In genomic region chr19:1649706-1650626, GRCh38 we compare ENCODE assay signal across 10 cellular contexts. TPM values are rescaled to one million over a fixed set of nuclear protein-coding genes. Genes with fewer than 3 reads are reported as not detected.
DNase-seq lines count a peak whose midpoint lies in the region; ATAC-seq, FAIRE-seq and TF ChIP-seq lines count a peak whose summit lies in the region.
"Had no signal": no experiment of that assay in that cellular context is flagged by ENCODE, and none has a peak within 500 bp of the region (broad histone marks: within the 10 kb centered on the region; RNA-seq: fewer than 3 reads in every experiment).

No MANE protein-coding gene starts in this region.

- peak overlapping the region; percentile 89 for H3K4me2 ChIP-seq in fibroblast of lung (ENCODE audit: extremely low read depth, insufficient read depth, low read length)
- peak overlapping the region; percentile 100 for H3K4me2 ChIP-seq in smooth muscle cell

- H3K36me3 ChIP-seq in SJCRH30: peaks cover 39% of the 10 kb centered on the region
- H3K36me3 ChIP-seq in fibroblast of lung (ENCODE audit: control insufficient read depth, insufficient read depth, low read length): peaks cover 7% of the 10 kb centered on the region
- H3K36me3 ChIP-seq in smooth muscle cell (ENCODE audit: low read depth): no peaks in the 10 kb centered on the region

- DNase-seq in T-helper 2 cell treated with Interferon-gamma antibody and Interleukin-4, amounts not matched to agents 5 μg/mL and 100 μg/mL, for 36 hours (ENCODE audit: low spot score): no peak
- DNase-seq in T-helper 2 cell (no peak), SJCRH30 (no peak), fibroblast of lung (ENCODE audit: low read depth in 2 of 2) (no peak), smooth muscle cell (lab: John Stamatoyannopoulos, UW; ENCODE audit: unreplicated experiment) (no peak), urothelium cell line (ENCODE audit: low spot score) (no peak), Kasumi-1 (lab: John Stamatoyannopoulos, UW) (no peak)

- no peak overlapping the region for H2AFZ ChIP-seq in fibroblast of lung (ENCODE audit: low read length)
- H2AFZ ChIP-seq in smooth muscle cell (ENCODE audit: low read depth): no peak overlapping the region

- H4K20me1 ChIP-seq in fibroblast of lung (ENCODE audit: control insufficient read depth, extremely low read depth, insufficient read depth, low read length) (no peaks in the 10 kb centered on the region), smooth muscle cell (ENCODE audit: low read depth) (peaks cover 65% of the 10 kb centered on the region)

- peak overlapping the region; percentile 90 for H3K4me3 Mint-ChIP-seq in T-helper 2 cell treated with Interferon-gamma antibody and Interleukin-4, amounts not matched to agents 5 μg/mL and 100 μg/mL, for 36 hours

- H3K79me2 ChIP-seq in fibroblast of lung (ENCODE audit: control insufficient read depth, insufficient read depth, low read length): peaks cover 33% of the 10 kb centered on the region
- peaks cover 51% of the 10 kb centered on the region for H3K79me2 ChIP-seq in smooth muscle cell (ENCODE audit: low read depth)

- no peak for FAIRE-seq in urothelium cell line (lab: Jason Lieb, UNC)

- 91% methylated on average over 20 of the region's 20 CpGs for WGBS in smooth muscle cell (ENCODE audit: low lambda C conversion rate)

- peaks cover 13% of the 10 kb centered on the region for H3K36me3 Mint-ChIP-seq in T-helper 2 cell treated with Interferon-gamma antibody and Interleukin-4, amounts not matched to agents 5 μg/mL and 100 μg/mL, for 36 hours (ENCODE audit: low read depth)

- H3K9ac ChIP-seq in fibroblast of lung (ENCODE audit: insufficient read depth, low read length) (peak overlapping the region; percentile 23), smooth muscle cell (ENCODE audit: low read depth) (no peak overlapping the region)

- H3K27me3 ChIP-seq in SJCRH30 (no peaks in the 10 kb centered on the region), fibroblast of lung (ENCODE audit: control insufficient read depth, insufficient read depth, low read length) (no peaks in the 10 kb centered on the region), smooth muscle cell (ENCODE audit: low read depth) (no peaks in the 10 kb centered on the region)
- H3K27me3 ChIP-seq: right atrium auricular region, upper lobe of left lung had no signal

- no peak for ATAC-seq in GM21825 (IDR thresholded peaks at IDR 0.05; ENCODE audit: unreplicated experiment)

- H3K4me3 ChIP-seq in SJCRH30 (0 out of 2 replicates have a peak overlapping the region, but pooled peaks have one; percentile 93), fibroblast of lung (replicated peaks in 1 of 4; ENCODE audit: control extremely low read depth in 1 of 4, insufficient read depth in 1 of 4, low read depth in 3 of 4, low read length in 4 of 4) (peak overlapping the region; percentile 21 to 86 (median 74)), smooth muscle cell (peak overlapping the region; percentile 95)

- H3K27me3 Mint-ChIP-seq in T-helper 2 cell treated with Interferon-gamma antibody and Interleukin-4, amounts not matched to agents 5 μg/mL and 100 μg/mL, for 36 hours (ENCODE audit: low read depth): no peaks in the 10 kb centered on the region

- H3K4me1 ChIP-seq in SJCRH30: no peaks in the 10 kb centered on the region; the same call in 1 of the 2 replicates
- peaks cover 3% of the 10 kb centered on the region for H3K4me1 ChIP-seq in fibroblast of lung (ENCODE audit: control insufficient read depth, extremely low read depth, insufficient read depth, low read length)
- H3K4me1 ChIP-seq in smooth muscle cell (ENCODE audit: low read depth): peaks cover 6% of the 10 kb centered on the region

- no peaks in the 10 kb centered on the region for H3K9me3 Mint-ChIP-seq in T-helper 2 cell treated with Interferon-gamma antibody and Interleukin-4, amounts not matched to agents 5 μg/mL and 100 μg/mL, for 36 hours

- H3K9me3 ChIP-seq in SJCRH30 (replicated peaks): no peaks in the 10 kb centered on the region
- H3K9me3 ChIP-seq in fibroblast of lung (ENCODE audit: control insufficient read depth, insufficient read depth, low read depth, low read length): no peaks in the 10 kb centered on the region
- H3K9me3 ChIP-seq in smooth muscle cell (replicated peaks; ENCODE audit: low read depth): no peaks in the 10 kb centered on the region
- H3K9me3 ChIP-seq: right atrium auricular region, upper lobe of left lung had no signal

- H3K4me1 Mint-ChIP-seq in T-helper 2 cell treated with Interferon-gamma antibody and Interleukin-4, amounts not matched to agents 5 μg/mL and 100 μg/mL, for 36 hours (ENCODE audit: low read depth): peaks cover 7% of the 10 kb centered on the region

- H3K27ac ChIP-seq in SJCRH30 (no peak overlapping the region), fibroblast of lung (ENCODE audit: insufficient read depth, low read length) (no peak overlapping the region), smooth muscle cell (ENCODE audit: low read depth) (no peak overlapping the region)

- H3F3A ChIP-seq in smooth muscle cell (ENCODE audit: low read depth): no peaks in the 10 kb centered on the region

- no peak overlapping the region for H3K27ac Mint-ChIP-seq in T-helper 2 cell treated with Interferon-gamma antibody and Interleukin-4, amounts not matched to agents 5 μg/mL and 100 μg/mL, for 36 hours

- TF ChIP-seq CTCF in fibroblast of lung (conservative IDR thresholded peaks at IDR 0.05 in 1 of 2, IDR thresholded peaks at IDR 0.05 in 1 of 2; ENCODE audit: low read depth in 1 of 2, low read length in 2 of 2): no peak
- no peak for TF ChIP-seq CTCF in smooth muscle cell (IDR thresholded peaks at IDR 0.05; ENCODE audit: borderline replicate concordance, insufficient read depth, poor library complexity, severe bottlenecking)

RNA-seq across cellular contexts. Expression of gene TCF3, which starts 2.4 kb away (rescaled TPM):
- 81.8 and 95.8 TPM in 2 replicates for total RNA-seq in SJCRH30 (2014; rRNA removed; shearing (Covaris generic))
- total RNA-seq in fibroblast of lung (53.7 and 54.7 TPM in 2 replicates), smooth muscle cell (76.3 and 89.0 TPM in 2 replicates)
- polyA plus RNA-seq in fibroblast of lung (39.3 and 53.4 TPM in 2 replicates), smooth muscle cell (145 and 150 TPM in 2 replicates)
- polyA plus RNA-seq in fibroblast of lung (2012): 59.6 and 94.3 TPM in 2 replicates
- 41.3 and 42.2 TPM in 2 replicates for polyA minus RNA-seq in fibroblast of lung (ENCODE audit: low replicate concordance)

RNA-seq across cellular contexts. Expression of gene UQCR11, which starts 44.7 kb away (rescaled TPM):
- 95.0 and 100 TPM in 2 replicates for total RNA-seq in SJCRH30 (2014; rRNA removed; shearing (Covaris generic))
- 89.2 and 110 TPM in 2 replicates for total RNA-seq in fibroblast of lung
- polyA plus RNA-seq in fibroblast of lung: 92.5 and 101 TPM in 2 replicates
- 336 and 378 TPM in 2 replicates for polyA plus RNA-seq in fibroblast of lung (2012)
- 11.5 and 28.6 TPM in 2 replicates for polyA minus RNA-seq in fibroblast of lung (ENCODE audit: low replicate concordance)
- 32.3 and 40.4 TPM in 2 replicates for total RNA-seq in smooth muscle cell
- polyA plus RNA-seq in smooth muscle cell: 550 and 592 TPM in 2 replicates

RNA-seq across cellular contexts. Expression of gene MBD3, which starts 57.3 kb away (rescaled TPM):
- 99.8 and 103 TPM in 2 replicates for total RNA-seq in SJCRH30 (2014; rRNA removed; shearing (Covaris generic))
- total RNA-seq in fibroblast of lung: 66.8 and 85.2 TPM in 2 replicates
- 19.8 and 27.6 TPM in 2 replicates for polyA plus RNA-seq in fibroblast of lung
- polyA plus RNA-seq in fibroblast of lung (2012): 42.7 and 73.7 TPM in 2 replicates
- 30.6 and 41.2 TPM in 2 replicates for polyA minus RNA-seq in fibroblast of lung (ENCODE audit: low replicate concordance)
- 40.3 and 50.7 TPM in 2 replicates for total RNA-seq in smooth muscle cell
- 47.3 and 52.7 TPM in 2 replicates for polyA plus RNA-seq in smooth muscle cell
